Comparison of ENCODE assay signal across 34 cellular contexts in the genomic region with DNA sequence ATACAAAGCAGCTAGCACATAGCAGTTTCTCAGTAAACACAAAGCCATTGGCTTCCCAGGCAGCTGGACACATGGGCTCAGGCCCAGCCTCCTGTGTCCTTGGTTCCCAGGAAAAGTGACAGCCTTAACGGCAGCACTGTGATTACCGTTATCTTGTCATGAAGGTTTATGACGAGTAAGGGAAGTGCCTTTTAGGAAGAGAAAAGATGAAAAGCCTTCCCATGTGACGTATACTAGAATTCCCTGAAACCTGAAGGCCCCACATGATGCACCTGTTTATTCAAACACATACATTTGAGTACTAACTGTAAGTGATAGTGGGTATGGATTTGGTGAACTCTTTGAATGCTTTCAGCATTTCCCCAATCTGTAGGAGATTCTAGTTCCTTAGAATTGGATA.
"Had no signal": no experiment of that assay in that cellular context is flagged by ENCODE, and none has a peak within 500 bp of the region (broad histone marks: within the 10 kb centered on the region; RNA-seq: fewer than 3 reads in every experiment).

No MANE protein-coding gene starts in this region.

- H3K4me3 ChIP-seq: adrenal gland, ascending aorta, body of pancreas, breast epithelium, cardiac muscle cell had no signal

- FAIRE-seq: astrocyte, bronchial epithelial cell had no signal

- H3K27ac ChIP-seq: adrenal gland, ascending aorta, body of pancreas, brain microvascular endothelial cell, breast epithelium, cardiac muscle cell had no signal

- ATAC-seq: activated naive CD4-positive, alpha-beta T cell treated with anti-CD3 and anti-CD28 coated beads, Interleukin-2, amount 50 U/mL, for 72 hours; activated naive CD8-positive, alpha-beta T cell treated with anti-CD3 and anti-CD28 coated beads, Interleukin-2, amount 50 U/mL, for 24 hours; activated T-cell treated with anti-CD3 and anti-CD28 coated beads, Interleukin-2, amount 50 U/mL, for 4 hours; activated T-cell treated with anti-CD3 and anti-CD28 coated beads, Interleukin-2, amount 50 U/mL, for 72 hours; activated T-helper 17 cell treated with anti-CD3 and anti-CD28 coated beads, Interleukin-2, amount 50 U/mL, for 72 hours; body of pancreas had no signal

- H3K4me1 ChIP-seq: adrenal gland, ascending aorta, body of pancreas, breast epithelium had no signal

- H3K9me3 ChIP-seq: adrenal gland, ascending aorta, body of pancreas, breast epithelium had no signal

- H3K27me3 ChIP-seq: adrenal gland, ascending aorta, body of pancreas, brain microvascular endothelial cell, cardiac muscle cell had no signal

- H3K36me3 ChIP-seq: adrenal gland, ascending aorta, brain microvascular endothelial cell, breast epithelium, cardiac muscle cell had no signal

- DNase-seq: activated effector memory CD4-positive, alpha-beta T cell treated with anti-CD3 and anti-CD28 coated beads, Interleukin-2, amount 50 U/mL, for 16 hours; activated effector memory CD4-positive, alpha-beta T cell treated with Interleukin-2 at 50 U/mL for 16 hours; activated gamma-delta T cell; activated gamma-delta T cell treated with Interleukin-2 at 50 U/mL for 16 hours; activated naive CD4-positive, alpha-beta T cell; activated naive CD4-positive, alpha-beta T cell treated with anti-CD3 and anti-CD28 coated beads for 36 hours; activated naive CD4-positive, alpha-beta T cell treated with anti-CD3 and anti-CD28 coated beads, Interleukin-2, amount 10 ng/mL, durations not matched to agents 7 days and 5 days; activated naive CD4-positive, alpha-beta T cell treated with anti-CD3 and anti-CD28 coated beads, Interleukin-2, amount 50 U/mL, for 16 hours; activated naive CD4-positive, alpha-beta T cell treated with Interleukin-2 at 50 U/mL for 16 hours; activated naive CD8-positive, alpha-beta T cell treated with anti-CD3 and anti-CD28 coated beads for 36 hours; activated naive CD8-positive, alpha-beta T cell treated with anti-CD3 and anti-CD28 coated beads, Interleukin-2, amount 10 ng/mL, durations not matched to agents 7 days and 5 days; activated naive CD8-positive, alpha-beta T cell treated with anti-CD3 and anti-CD28 coated beads, Interleukin-2, amount 50 U/mL, for 24 hours; activated T-cell treated with anti-CD3 and anti-CD28 coated beads, Interleukin-2, amount 50 U/mL, for 1 hour; activated T-cell treated with anti-CD3 and anti-CD28 coated beads, Interleukin-2, amount 50 U/mL, for 24 hours; activated T-cell treated with anti-CD3 and anti-CD28 coated beads, Interleukin-2, amount 50 U/mL, for 4 hours; activated T-cell treated with anti-CD3 and anti-CD28 coated beads, Interleukin-2, amount 50 U/mL, for 48 hours; activated T-cell treated with anti-CD3 and anti-CD28 coated beads, Interleukin-2, amount 50 U/mL, for 72 hours; adrenal gland; amniotic stem cell; amygdala; anterior cingulate cortex; aorta; body of pancreas; brain microvascular endothelial cell; caudate nucleus; central memory CD4-positive, alpha-beta T cell; cerebellar nuclear complex had no signal
